In the genomic region with DNA sequence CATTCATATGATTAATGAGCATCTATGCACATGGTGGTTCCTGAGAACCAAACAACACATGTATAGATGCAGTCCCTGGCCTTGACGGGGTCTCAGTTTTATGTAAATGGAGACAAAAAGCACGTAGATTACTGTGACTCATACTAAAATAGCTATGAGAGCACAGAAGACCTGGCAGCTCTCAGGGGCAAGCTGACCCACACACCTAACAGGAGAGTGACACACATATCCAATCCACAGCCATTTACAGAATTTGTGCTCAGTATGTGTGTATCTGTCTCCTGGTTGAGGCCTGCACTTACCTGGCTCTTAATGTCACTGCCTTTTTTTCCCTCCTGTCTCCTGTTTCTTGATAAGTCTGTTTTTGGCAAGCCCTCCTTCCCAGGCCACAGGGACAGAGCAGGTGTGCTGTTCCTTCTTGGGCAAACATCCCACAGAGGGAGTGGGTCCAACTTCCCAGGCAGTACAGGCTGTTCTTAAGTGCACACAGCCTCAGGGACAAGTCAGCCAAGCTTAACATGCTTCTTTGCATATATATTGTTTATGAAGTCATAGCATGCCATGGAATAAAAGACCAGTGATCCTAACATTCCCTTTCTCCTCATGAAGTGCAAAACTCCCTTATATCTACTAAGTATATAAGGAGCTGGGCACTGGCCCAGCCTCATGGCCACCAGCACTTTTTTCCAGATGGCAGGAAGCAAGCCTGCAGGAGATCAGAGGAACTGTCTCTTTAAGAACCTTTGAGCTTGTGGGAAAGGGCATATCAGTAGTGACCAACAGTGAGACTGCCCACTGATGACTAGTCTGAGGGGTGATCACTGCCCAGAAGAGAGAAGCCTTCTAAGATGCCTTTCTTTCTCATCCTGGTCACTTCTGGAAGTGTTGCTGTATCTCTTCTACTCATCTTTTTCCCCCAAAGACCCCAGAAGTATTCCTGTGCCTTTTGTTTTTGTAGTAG, we compare ENCODE assay signal across 26 cellular contexts.
DNase-seq lines count a peak whose midpoint lies in the region; ATAC-seq, FAIRE-seq and TF ChIP-seq lines count a peak whose summit lies in the region.
"Had no signal": no experiment of that assay in that cellular context is flagged by ENCODE, and none has a peak within 500 bp of the region (broad histone marks: within the 10 kb centered on the region; RNA-seq: fewer than 3 reads in every experiment).

No MANE protein-coding gene starts in this region.

- intact Hi-C loops in psoas muscle (cut with DNase I), result no loop called here

- no peaks in the 10 kb centered on the region for H3K27me3 ChIP-seq in H1 (replicated peaks in 1 of 4; ENCODE audit: control insufficient read depth in 3 of 4, extremely low read depth in 1 of 4, insufficient read depth in 3 of 4, low read length in 3 of 4)
- no peaks in the 10 kb centered on the region for H3K27me3 ChIP-seq in psoas muscle (ENCODE audit: insufficient read depth in 3 of 3, low read length in 2 of 3)
- H3K27me3 ChIP-seq: ascending aorta, left lung, right lobe of liver, tibial nerve had no signal

- H3K4me1 Mint-ChIP-seq in activated T-helper 17 cell treated with anti-CD3 and anti-CD28 coated beads, Interleukin-2, amount 50 U/mL, for 72 hours, result no peaks in the 10 kb centered on the region
- H3K4me1 Mint-ChIP-seq: activated naive CD8-positive, alpha-beta T cell treated with anti-CD3 and anti-CD28 coated beads for 36 hours; CD4-positive, CD25-positive, alpha-beta regulatory T cell; central memory CD8-positive, alpha-beta T cell; GM23338; naive thymus-derived CD8-positive, alpha-beta T cell; stimulated activated naive CD8-positive, alpha-beta T cell treated with anti-CD3 and anti-CD28 coated beads, Interleukin-15, amount 100 ng/mL, for 72 hours had no signal

- H2AK5ac ChIP-seq in H1 (ENCODE audit: low read depth, low read length), result no peak overlapping the region

- H4K91ac ChIP-seq in H1 (replicated peaks; ENCODE audit: insufficient read length, low read length), result no peak overlapping the region

- no peaks in the 10 kb centered on the region for H3K79me2 ChIP-seq in H1 (ENCODE audit: control insufficient read depth in 1 of 2, insufficient read depth in 2 of 2, low read length in 2 of 2)

- no peak for TF ChIP-seq RAD21 in H1 (IDR thresholded peaks at IDR 0.05 in 1 of 2, conservative IDR thresholded peaks at IDR 0.05 in 1 of 2; ENCODE audit: low read depth in 2 of 2, low read length in 2 of 2)

- H4K20me1 ChIP-seq in H1 (replicated peaks in 1 of 2; ENCODE audit: control insufficient read depth in 1 of 2, insufficient read depth in 2 of 2, low read length in 2 of 2), result no peaks in the 10 kb centered on the region

- no peak overlapping the region for H2BK15ac ChIP-seq in H1 (ENCODE audit: low read length)

- POLR2A ChIA-PET in H1 (lab: Charles Lee; ENCODE audit: partially characterized antibody), result no interaction called here

- no peak overlapping the region for H3K27ac Mint-ChIP-seq in activated naive CD4-positive, alpha-beta T cell treated with anti-CD3 and anti-CD28 coated beads, Interleukin-2, amount 50 U/mL, for 72 hours
- H3K27ac Mint-ChIP-seq in activated T-helper 17 cell treated with anti-CD3 and anti-CD28 coated beads, Interleukin-2, amount 50 U/mL, for 72 hours, result no peak overlapping the region
- H3K27ac Mint-ChIP-seq: activated naive CD8-positive, alpha-beta T cell treated with anti-CD3 and anti-CD28 coated beads for 36 hours; activated T-helper 2 cell treated with anti-CD3 and anti-CD28 coated beads, Interferon-gamma antibody, Interleukin-2, Interleukin-4, amounts not matched to agents 10 μg/mL and 5 μg/mL and 100 μg/mL, durations not matched to agents 14 hours and 24 hours and 36 hours; CD4-positive, CD25-positive, alpha-beta regulatory T cell; GM23338; naive thymus-derived CD8-positive, alpha-beta T cell; stimulated activated naive CD8-positive, alpha-beta T cell treated with anti-CD3 and anti-CD28 coated beads, Interleukin-15, amount 100 ng/mL, for 72 hours had no signal

- no peak overlapping the region for H2BK5ac ChIP-seq in H1 (ENCODE audit: low read depth, low read length)

- H3K4me3 ChIP-seq in H1 (ENCODE audit: extremely low read depth in 1 of 4, insufficient read depth in 2 of 4, low read depth in 3 of 4, low read length in 4 of 4), result no peak overlapping the region
- peak overlapping the region; percentile 13 for H3K4me3 ChIP-seq in psoas muscle
- H3K4me3 ChIP-seq: ascending aorta, GM23338, left lung, right lobe of liver, tibial nerve had no signal

- H3K23ac ChIP-seq in H1 (ENCODE audit: insufficient read length), result no peak overlapping the region

- 86% methylated on average over 2 of the region's 2 CpGs; no CpG with 5 or more reads in 1 of the 2 experiments for WGBS in H1 (ENCODE audit: extremely low coverage in 1 of 2, insufficient coverage in 1 of 2, insufficient read length in 1 of 2, insufficient replicate concordance in 2 of 2, low coverage in 1 of 2, low lambda C conversion rate in 2 of 2, missing lambda C conversion rate in 1 of 2), 2 experiments
- 25 to 53% (median 36%) methylated on average over 2 of the region's 2 CpGs for WGBS in psoas muscle, 3 donors

- TF ChIP-seq POLR2A in H54 (IDR thresholded peaks at IDR 0.05; ENCODE audit: low read depth, low read length), result no peak
- no peak for TF ChIP-seq POLR2A in H1 (IDR thresholded peaks at IDR 0.05; ENCODE audit: control extremely low read depth in 1 of 2, low read depth in 2 of 2, low read length in 2 of 2)

- H3K27ac ChIP-seq in H1 (ENCODE audit: low read depth, low read length) (no peak overlapping the region), psoas muscle (peak overlapping the region; percentile 63)
- H3K27ac ChIP-seq: ascending aorta, epithelial cell of prostate, left lung, right lobe of liver, tibial nerve had no signal

- no peaks in the 10 kb centered on the region for H3K79me1 ChIP-seq in H1 (ENCODE audit: low read depth, low read length)

- peaks cover 3 to 6% of the 10 kb centered on the region in 2 donors for H3K9me3 Mint-ChIP-seq in activated naive CD4-positive, alpha-beta T cell treated with anti-CD3 and anti-CD28 coated beads, Interleukin-2, amount 50 U/mL, for 72 hours
- peaks cover 3% of the 10 kb centered on the region for H3K9me3 Mint-ChIP-seq in activated T-helper 17 cell treated with anti-CD3 and anti-CD28 coated beads, Interleukin-2, amount 50 U/mL, for 72 hours
- H3K9me3 Mint-ChIP-seq: GM23338 had no signal

- no peak overlapping the region for H2BK12ac ChIP-seq in H1 (ENCODE audit: low read depth, low read length)

- CTCF ChIA-PET in H1 (lab: Charles Lee; ENCODE audit: partially characterized antibody), result interaction anchor here (1.1 to 2.0 kb wide), 4 partner anchors 12 to 161 kb away, joined by 4 to 5 read pairs (median 4); no protein-coding TSS in a partner anchor

- peaks cover 0 to 2% of the 10 kb centered on the region in 2 donors for H3K36me3 Mint-ChIP-seq in activated naive CD4-positive, alpha-beta T cell treated with anti-CD3 and anti-CD28 coated beads, Interleukin-2, amount 50 U/mL, for 72 hours
- no peaks in the 10 kb centered on the region for H3K36me3 Mint-ChIP-seq in activated T-helper 17 cell treated with anti-CD3 and anti-CD28 coated beads, Interleukin-2, amount 50 U/mL, for 72 hours (ENCODE audit: low read depth)
- H3K36me3 Mint-ChIP-seq: activated naive CD8-positive, alpha-beta T cell treated with anti-CD3 and anti-CD28 coated beads for 36 hours; CD4-positive, CD25-positive, alpha-beta regulatory T cell had no signal

- TF ChIP-seq EP300 in H1 (IDR thresholded peaks at IDR 0.05; ENCODE audit: borderline replicate concordance in 1 of 2, low read depth in 2 of 2, low read length in 2 of 2), result no peak

- no peak overlapping the region for H2BK120ac ChIP-seq in H1 (replicated peaks; ENCODE audit: low read depth, low read length)

- TF ChIP-seq CTCF in H1 (IDR thresholded peaks at IDR 0.05; ENCODE audit: control extremely low read depth in 1 of 3, insufficient read depth in 1 of 3, low read depth in 1 of 3, low read length in 3 of 3) (no peak), psoas muscle (IDR thresholded peaks at IDR 0.05) (no peak)

- H4K8ac ChIP-seq in H1 (ENCODE audit: extremely low read depth, insufficient read depth, low read length), result no peak overlapping the region

- H3K18ac ChIP-seq in H1 (ENCODE audit: extremely low read depth, low read length), result no peak overlapping the region

- no peak overlapping the region for H4K5ac ChIP-seq in H1 (ENCODE audit: insufficient read length, low read depth, low read length)

- no peak overlapping the region for H3K4ac ChIP-seq in H1 (replicated peaks; ENCODE audit: insufficient read length, low read depth, low read length)

- FAIRE-seq in H54 (lab: Jason Lieb, UNC) (no peak), H1 (lab: Jason Lieb, UNC) (no peak)
- FAIRE-seq: GM18507, HTR-8/SVneo had no signal

- no peaks in the 10 kb centered on the region for H3K23me2 ChIP-seq in H1 (ENCODE audit: low read depth, low read length)

- H2BK20ac ChIP-seq in H1 (ENCODE audit: low read length), result no peak overlapping the region

- H3K36me3 ChIP-seq in H1 (ENCODE audit: control insufficient read depth in 2 of 4, insufficient read depth in 4 of 4, low read length in 3 of 4) (no peaks in the 10 kb centered on the region), psoas muscle (ENCODE audit: insufficient read depth in 1 of 2, low read depth in 1 of 2) (no peaks in the 10 kb centered on the region)
- H3K36me3 ChIP-seq: ascending aorta, left lung, right lobe of liver, tibial nerve had no signal

- no peaks in the 10 kb centered on the region for H3K27me3 Mint-ChIP-seq in activated T-helper 17 cell treated with anti-CD3 and anti-CD28 coated beads, Interleukin-2, amount 50 U/mL, for 72 hours
- H3K27me3 Mint-ChIP-seq: activated naive CD8-positive, alpha-beta T cell treated with anti-CD3 and anti-CD28 coated beads for 36 hours; CD4-positive, CD25-positive, alpha-beta regulatory T cell; stimulated activated naive CD8-positive, alpha-beta T cell treated with anti-CD3 and anti-CD28 coated beads, Interleukin-15, amount 100 ng/mL, for 72 hours had no signal

- H3K4me1 ChIP-seq in H1 (replicated peaks in 1 of 4; ENCODE audit: control insufficient read depth in 3 of 4, insufficient read depth in 4 of 4, low read length in 3 of 4), result no peaks in the 10 kb centered on the region
- peaks cover 21% of the 10 kb centered on the region for H3K4me1 ChIP-seq in psoas muscle
- H3K4me1 ChIP-seq: ascending aorta, left lung, right lobe of liver, tibial nerve had no signal

- no peak overlapping the region for H3K14ac ChIP-seq in H1 (ENCODE audit: insufficient read length)

- no peak overlapping the region for H3K56ac ChIP-seq in H1 (replicated peaks; ENCODE audit: insufficient read length, low read depth, low read length)

- H3K9ac ChIP-seq in H1 (replicated peaks in 1 of 4; ENCODE audit: extremely low read depth in 1 of 4, low read depth in 3 of 4, low read length in 3 of 4), result no peak overlapping the region

- peak; percentile 86 to 94 (median 93) for ATAC-seq in psoas muscle
- no peak for ATAC-seq in activated naive CD4-positive, alpha-beta T cell treated with anti-CD3 and anti-CD28 coated beads, Interleukin-2, amount 50 U/mL, for 72 hours
- ATAC-seq in activated T-helper 17 cell treated with anti-CD3 and anti-CD28 coated beads, Interleukin-2, amount 50 U/mL, for 72 hours (replicated peaks), result no peak
- ATAC-seq: GM23338; left lung; naive thymus-derived CD8-positive, alpha-beta T cell; stimulated activated naive CD8-positive, alpha-beta T cell treated with anti-CD3 and anti-CD28 coated beads, Interleukin-15, amount 100 ng/mL, for 72 hours had no signal

- H3K4me3 Mint-ChIP-seq in activated T-helper 17 cell treated with anti-CD3 and anti-CD28 coated beads, Interleukin-2, amount 50 U/mL, for 72 hours, result no peak overlapping the region
- H3K4me3 Mint-ChIP-seq: activated naive CD8-positive, alpha-beta T cell treated with anti-CD3 and anti-CD28 coated beads for 36 hours; CD4-positive, CD25-positive, alpha-beta regulatory T cell; central memory CD8-positive, alpha-beta T cell; GM23338; naive thymus-derived CD8-positive, alpha-beta T cell; stimulated activated naive CD8-positive, alpha-beta T cell treated with anti-CD3 and anti-CD28 coated beads, Interleukin-15, amount 100 ng/mL, for 72 hours had no signal

- no peak overlapping the region for H3K4me2 ChIP-seq in H1 (ENCODE audit: insufficient read depth in 1 of 2, low read depth in 2 of 2, low read length in 2 of 2)
- H3K4me2 ChIP-seq: GM23338 had no signal

- DNase-seq in H54 (ENCODE audit: insufficient read length, low spot score) (peak; percentile 21), NCI-H526 treated with DMSO at 0.1 percent for 48 hours (lab: John Stamatoyannopoulos, UW) (peak; percentile 88), H1 (ENCODE audit: low read depth in 1 of 2, low spot score in 2 of 2) (no peak), psoas muscle (peak in 1 of 2 donors; percentile 65)
- DNase-seq in activated naive CD4-positive, alpha-beta T cell treated with anti-CD3 and anti-CD28 coated beads, Interleukin-2, amount 50 U/mL, for 72 hours (ENCODE audit: low spot score in 2 of 2), result no peak
- no peak for DNase-seq in activated CD4-positive, alpha-beta T cell treated with anti-CD3 and anti-CD28 coated beads, Interleukin-2, amount 50 U/mL, for 48 hours
- DNase-seq: activated CD8-positive, alpha-beta memory T cell treated with anti-CD3 and anti-CD28 coated beads, Interleukin-2, amount 50 U/mL, for 48 hours; activated naive CD8-positive, alpha-beta T cell treated with anti-CD3 and anti-CD28 coated beads for 36 hours; CD4-positive, CD25-positive, alpha-beta regulatory T cell; GDM1; left lung; MV-4-11; naive thymus-derived CD8-positive, alpha-beta T cell; NCI-H1694 treated with DMSO at 0.1 percent for 48 hours; NCI-H2171 treated with DMSO at 0.1 percent for 48 hours; right lobe of liver; stimulated activated naive CD8-positive, alpha-beta T cell treated with anti-CD3 and anti-CD28 coated beads, Interleukin-15, amount 100 ng/mL, for 72 hours had no signal

- peak overlapping the region; percentile 35; the same call in 1 of the 2 replicates for H2AFZ ChIP-seq in H1 (ENCODE audit: low read length)
- H2AFZ ChIP-seq: GM23338 had no signal

- H3K9me3 ChIP-seq in H1 (ENCODE audit: insufficient read depth in 2 of 2, low read depth in 1 of 2, low read length in 1 of 2), result no peaks in the 10 kb centered on the region
- no peaks in the 10 kb centered on the region for H3K9me3 ChIP-seq in psoas muscle
- H3K9me3 ChIP-seq: ascending aorta, right lobe of liver had no signal

Comparison
In these comparisons a context has a peak if more than half of its experiments do, and no peak if none do; other contexts are left out.
1. DNase-seq: peak in H54 (single experiment) and NCI-H526 treated with DMSO at 0.1 percent for 48 hours (single experiment); none in H1 (0 of 2), activated naive CD4-positive, alpha-beta T cell treated with anti-CD3 and anti-CD28 coated beads, Interleukin-2, amount 50 U/mL, for 72 hours (0 of 2) and activated CD4-positive, alpha-beta T cell treated with anti-CD3 and anti-CD28 coated beads, Interleukin-2, amount 50 U/mL, for 48 hours (0 of 2).
2. ATAC-seq: peak in psoas muscle (4 of 4); none in activated naive CD4-positive, alpha-beta T cell treated with anti-CD3 and anti-CD28 coated beads, Interleukin-2, amount 50 U/mL, for 72 hours (0 of 2) and activated T-helper 17 cell treated with anti-CD3 and anti-CD28 coated beads, Interleukin-2, amount 50 U/mL, for 72 hours (single experiment).